33 cellular contexts compared by ENCODE assay signal in genomic region chr2:126733795-126734194, GRCh38.
"Had no signal": no experiment of that assay in that cellular context is flagged by ENCODE, and none has a peak within 500 bp of the region (broad histone marks: within the 10 kb centered on the region; RNA-seq: fewer than 3 reads in every experiment).

No MANE protein-coding gene starts in this region.

- DNase-seq: activated effector memory CD4-positive, alpha-beta T cell treated with anti-CD3 and anti-CD28 coated beads, Interleukin-2, amount 50 U/mL, for 16 hours; activated effector memory CD4-positive, alpha-beta T cell treated with Interleukin-2 at 50 U/mL for 16 hours; activated gamma-delta T cell; activated gamma-delta T cell treated with Interleukin-2 at 50 U/mL for 16 hours; activated naive CD4-positive, alpha-beta T cell; activated naive CD4-positive, alpha-beta T cell treated with anti-CD3 and anti-CD28 coated beads for 36 hours; activated naive CD4-positive, alpha-beta T cell treated with anti-CD3 and anti-CD28 coated beads, Interleukin-2, amount 10 ng/mL, durations not matched to agents 7 days and 5 days; activated naive CD4-positive, alpha-beta T cell treated with anti-CD3 and anti-CD28 coated beads, Interleukin-2, amount 50 U/mL, for 16 hours; activated naive CD4-positive, alpha-beta T cell treated with Interleukin-2 at 50 U/mL for 16 hours; activated naive CD8-positive, alpha-beta T cell treated with anti-CD3 and anti-CD28 coated beads for 36 hours; activated naive CD8-positive, alpha-beta T cell treated with anti-CD3 and anti-CD28 coated beads, Interleukin-2, amount 10 ng/mL, durations not matched to agents 7 days and 5 days; activated naive CD8-positive, alpha-beta T cell treated with anti-CD3 and anti-CD28 coated beads, Interleukin-2, amount 50 U/mL, for 24 hours; activated T-cell treated with anti-CD3 and anti-CD28 coated beads, Interleukin-2, amount 50 U/mL, for 24 hours; activated T-cell treated with anti-CD3 and anti-CD28 coated beads, Interleukin-2, amount 50 U/mL, for 4 hours; activated T-cell treated with anti-CD3 and anti-CD28 coated beads, Interleukin-2, amount 50 U/mL, for 48 hours; activated T-cell treated with anti-CD3 and anti-CD28 coated beads, Interleukin-2, amount 50 U/mL, for 72 hours; adrenal gland; amniotic stem cell; amygdala; anterior cingulate cortex; aorta; body of pancreas; brain microvascular endothelial cell; caudate nucleus; central memory CD4-positive, alpha-beta T cell; cerebellar nuclear complex had no signal

- H3K27me3 ChIP-seq: adrenal gland, ascending aorta, body of pancreas, brain microvascular endothelial cell, breast epithelium, cardiac muscle cell had no signal

- H3K4me1 ChIP-seq: adrenal gland, ascending aorta, body of pancreas, breast epithelium had no signal

- FAIRE-seq: astrocyte, bronchial epithelial cell had no signal

- ATAC-seq: activated naive CD4-positive, alpha-beta T cell treated with anti-CD3 and anti-CD28 coated beads, Interleukin-2, amount 50 U/mL, for 72 hours; activated naive CD8-positive, alpha-beta T cell treated with anti-CD3 and anti-CD28 coated beads, Interleukin-2, amount 50 U/mL, for 24 hours; activated T-cell treated with anti-CD3 and anti-CD28 coated beads, Interleukin-2, amount 50 U/mL, for 4 hours; activated T-cell treated with anti-CD3 and anti-CD28 coated beads, Interleukin-2, amount 50 U/mL, for 72 hours; activated T-helper 17 cell treated with anti-CD3 and anti-CD28 coated beads, Interleukin-2, amount 50 U/mL, for 72 hours; body of pancreas had no signal

- H3K27ac ChIP-seq: adrenal gland, ascending aorta, body of pancreas, brain microvascular endothelial cell, breast epithelium, cardiac muscle cell had no signal

- H3K4me3 ChIP-seq: adrenal gland, ascending aorta, body of pancreas, breast epithelium, cardiac muscle cell had no signal

- H3K9me3 ChIP-seq: adrenal gland, ascending aorta, body of pancreas, breast epithelium had no signal

- H3K36me3 ChIP-seq: adrenal gland, ascending aorta, brain microvascular endothelial cell, breast epithelium, cardiac muscle cell had no signal
